In the genomic region with DNA sequence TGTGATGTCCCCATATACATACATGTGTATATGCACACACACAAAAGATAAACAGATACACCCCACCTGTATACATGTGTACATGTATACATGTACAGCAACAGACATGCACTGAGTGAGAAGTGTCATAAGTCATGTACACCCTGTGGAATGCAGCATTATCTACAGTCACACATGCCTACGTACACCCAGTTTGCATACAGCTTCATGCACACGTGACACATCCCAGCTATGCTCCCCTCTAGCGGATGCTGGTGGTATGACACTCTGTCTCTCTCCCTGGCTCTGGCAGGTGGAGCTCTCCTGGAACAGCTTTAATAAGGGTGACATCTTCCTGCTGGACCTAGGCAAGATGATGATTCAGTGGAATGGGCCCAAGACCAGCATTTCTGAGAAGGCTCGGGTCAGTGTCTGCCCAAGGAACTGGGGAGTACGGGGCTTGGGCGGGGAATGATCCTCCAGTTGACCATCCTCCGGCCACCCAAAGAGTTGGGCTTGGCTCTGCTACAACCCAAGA, we compare ENCODE assay signal across 8 cellular contexts. TPM values are rescaled to one million over a fixed set of nuclear protein-coding genes. Genes with fewer than 3 reads are reported as not detected.
DNase-seq lines count a peak whose midpoint lies in the region; TF ChIP-seq lines count a peak whose summit lies in the region.

No MANE protein-coding gene starts in this region.

- TF ChIP-seq CTCF in GM06990 (IDR thresholded peaks at IDR 0.05; ENCODE audit: insufficient read depth, low read length, poor library complexity, severe bottlenecking) (peak; percentile 84), LNCAP (IDR thresholded peaks at IDR 0.05) (peak; percentile 93), retinal pigment epithelial cell (conservative IDR thresholded peaks at IDR 0.05; ENCODE audit: low read depth, low read length) (peak; percentile 96)

- DNase-seq in GM06990 (ENCODE audit: extremely low read depth, insufficient read length) (no peak), H4 (ENCODE audit: low spot score) (peak; percentile 64), SKM-1 (lab: John Stamatoyannopoulos, UW; ENCODE audit: unreplicated experiment) (peak; percentile 55), cardiac septum (ENCODE audit: low spot score) (peak; percentile 86), retinal pigment epithelial cell (ENCODE audit: low read depth) (no peak), mesenteric fat pad (ENCODE audit: low spot score) (no peak)
- DNase-seq in activated naive CD4-positive, alpha-beta T cell treated with anti-CD3 and anti-CD28 coated beads, Interleukin-2, amount 50 U/mL, for 16 hours, result peak; percentile 76

- H3K4me3 ChIP-seq in GM06990 (replicated peaks; ENCODE audit: low read depth, low read length) (no peak overlapping the region), retinal pigment epithelial cell (ENCODE audit: low read length) (no peak overlapping the region)

- no peaks in the 10 kb centered on the region for H3K27me3 ChIP-seq in GM06990 (replicated peaks; ENCODE audit: control insufficient read depth, insufficient read depth, low read length)

- H3K36me3 ChIP-seq in GM06990 (ENCODE audit: control insufficient read depth, insufficient read depth, low read length), result peaks cover 10% of the 10 kb centered on the region

- intact Hi-C loops in cardiac septum (cut with DNase I), result no loop called here

RNA-seq across cellular contexts. Expression of a gene that starts 6.3 kb away (rescaled TPM):
- total RNA-seq in H4 (2014; rRNA removed; shearing (Covaris generic)), result not detected in 2 replicates
- total RNA-seq in cardiac septum, result 2.6 TPM
- 4.3 TPM for total RNA-seq in mesenteric fat pad

RNA-seq across cellular contexts. Expression of a gene that starts 32.6 kb away (rescaled TPM):
- 2.7 and 7.6 TPM in 2 replicates for total RNA-seq in H4 (2014; rRNA removed; shearing (Covaris generic))
- 10.1 TPM for total RNA-seq in cardiac septum
- 18.5 TPM for total RNA-seq in mesenteric fat pad

RNA-seq across cellular contexts. Expression of a gene that starts 42.2 kb away (rescaled TPM):
- total RNA-seq in H4 (2014; rRNA removed; shearing (Covaris generic)), result 0.10 TPM in 1 of 2 replicates, not detected in the other
- 0.22 TPM for total RNA-seq in cardiac septum
- 1.9 TPM for total RNA-seq in mesenteric fat pad

Comparison
In these comparisons a context has a peak if more than half of its experiments do, and no peak if none do; other contexts are left out.
1. DNase-seq: peak in H4 (single experiment), SKM-1 (single experiment), activated naive CD4-positive, alpha-beta T cell treated with anti-CD3 and anti-CD28 coated beads, Interleukin-2, amount 50 U/mL, for 16 hours (single experiment) and cardiac septum (single experiment); none in GM06990 (single experiment), retinal pigment epithelial cell (single experiment) and mesenteric fat pad (single experiment).
2. Peak in every context shown above with its lines, with median percentiles within 50 percentile points of each other: CTCF ChIP-seq.